1 cellular context compared by ENCODE assay signal in the genomic region with DNA sequence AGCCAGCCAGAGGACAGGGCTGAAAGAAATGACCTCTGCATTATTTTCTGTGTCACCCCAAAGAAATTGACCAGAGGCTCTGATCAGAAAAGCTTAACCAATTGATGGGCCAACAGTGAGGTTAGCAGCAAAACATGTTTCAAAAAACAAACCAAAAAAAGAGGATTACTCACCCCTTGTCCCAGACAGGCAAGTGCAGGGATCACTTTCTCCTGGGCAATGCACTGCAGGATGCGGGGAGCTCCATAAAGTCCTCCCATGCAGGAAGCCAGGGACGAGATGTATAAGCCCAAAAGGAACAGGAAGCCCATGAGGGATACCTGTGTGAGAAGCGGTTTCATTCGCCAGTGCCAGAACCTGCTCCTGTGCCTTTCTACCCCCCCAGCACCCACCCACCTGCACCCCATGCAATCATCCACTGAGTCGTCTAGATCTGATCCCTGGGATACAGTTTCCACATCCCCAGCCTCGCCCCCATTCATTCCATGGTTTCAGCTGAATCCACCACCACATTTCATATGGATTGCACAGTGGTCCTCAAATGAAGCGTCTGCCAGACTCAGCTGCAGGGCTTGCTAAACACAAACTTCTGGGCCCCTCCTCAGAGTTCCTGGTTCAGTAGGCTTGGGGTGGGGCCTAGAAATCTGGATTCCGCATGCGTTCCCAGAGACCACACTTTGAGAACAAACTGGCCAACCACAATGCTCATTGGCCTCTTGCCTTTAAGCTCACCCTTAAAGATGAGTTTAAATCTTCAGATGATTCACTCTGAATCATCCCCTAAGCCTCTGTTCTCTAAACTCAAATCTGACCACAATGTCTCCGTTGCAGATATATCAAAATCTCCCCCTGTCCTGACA.
TF ChIP-seq lines count a peak whose summit lies in the region.

No MANE protein-coding gene starts in this region.

TF ChIP-seq in WTC11, 78 proteins besides CTCF, POLR2A, EP300 and RAD21 (continued from another document):
- TF ChIP-seq, protein P1, sequence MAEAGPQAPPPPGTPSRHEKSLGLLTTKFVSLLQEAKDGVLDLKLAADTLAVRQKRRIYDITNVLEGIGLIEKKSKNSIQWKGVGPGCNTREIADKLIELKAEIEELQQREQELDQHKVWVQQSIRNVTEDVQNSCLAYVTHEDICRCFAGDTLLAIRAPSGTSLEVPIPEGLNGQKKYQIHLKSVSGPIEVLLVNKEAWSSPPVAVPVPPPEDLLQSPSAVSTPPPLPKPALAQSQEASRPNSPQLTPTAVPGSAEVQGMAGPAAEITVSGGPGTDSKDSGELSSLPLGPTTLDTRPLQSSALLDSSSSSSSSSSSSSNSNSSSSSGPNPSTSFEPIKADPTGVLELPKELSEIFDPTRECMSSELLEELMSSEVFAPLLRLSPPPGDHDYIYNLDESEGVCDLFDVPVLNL (CRISPR knock-in tag; IDR thresholded peaks at IDR 0.05; ENCODE audit: borderline replicate concordance, low read depth) = no peak
TF ChIP-seq in WTC11: peak in this region for 0.
